In genomic region chr18:59648469-59648868, GRCh38 we compare ENCODE assay signal across 5 cellular contexts. TPM values are rescaled to one million over a fixed set of nuclear protein-coding genes. Genes with fewer than 3 reads are reported as not detected.
"Had no signal": no experiment of that assay in that cellular context is flagged by ENCODE, and none has a peak within 500 bp of the region (broad histone marks: within the 10 kb centered on the region; RNA-seq: fewer than 3 reads in every experiment).

No MANE protein-coding gene starts in this region.

RNA-seq across cellular contexts. Expression of gene CCBE1, which starts 48.8 kb away (rescaled TPM):
- total RNA-seq: activated CD4-positive, alpha-beta memory T cell treated with anti-CD3 and anti-CD28 coated beads, Interleukin-2, amount 10 ng/mL, durations not matched to agents 7 days and 5 days; activated CD4-positive, alpha-beta T cell treated with anti-CD3 and anti-CD28 coated beads, Interleukin-2, amount 10 ng/mL, durations not matched to agents 7 days and 5 days; activated CD8-positive, alpha-beta T cell treated with anti-CD3 and anti-CD28 coated beads, Interleukin-2, amount 10 ng/mL, durations not matched to agents 7 days and 5 days; activated naive CD8-positive, alpha-beta T cell treated with anti-CD3 and anti-CD28 coated beads, Interleukin-2, amount 10 ng/mL, durations not matched to agents 7 days and 5 days; activated T-helper 2 cell treated with anti-CD3 and anti-CD28 coated beads, Interferon-gamma antibody, Interleukin-2, Interleukin-4, amounts not matched to agents 10 μg/mL and 5 μg/mL and 100 μg/mL, durations not matched to agents 14 hours and 24 hours and 36 hours had no signal
